Comparison of ENCODE assay signal across 16 cellular contexts in the genomic region with DNA sequence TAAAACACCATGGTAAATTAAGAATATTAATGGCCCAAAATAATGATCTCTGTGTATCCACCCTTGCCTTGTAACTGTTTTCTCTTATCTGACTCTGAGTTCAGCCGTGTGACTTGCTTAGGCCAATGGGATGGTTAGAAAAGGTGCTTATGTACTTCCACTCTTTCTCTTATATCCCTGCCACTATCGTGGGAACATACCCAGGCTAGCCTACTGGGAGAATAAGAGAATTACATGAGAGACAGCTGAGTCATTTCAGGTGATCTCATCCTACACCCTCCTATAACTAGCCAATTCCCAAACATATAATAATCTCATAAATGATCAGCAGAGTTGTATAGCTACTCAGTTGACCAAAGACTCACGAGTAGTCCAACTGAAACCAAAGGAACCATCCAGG.
DNase-seq lines count a peak whose midpoint lies in the region; ATAC-seq and TF ChIP-seq lines count a peak whose summit lies in the region.
"Had no signal": no experiment of that assay in that cellular context is flagged by ENCODE, and none has a peak within 500 bp of the region (broad histone marks: within the 10 kb centered on the region; RNA-seq: fewer than 3 reads in every experiment).

No MANE protein-coding gene starts in this region.

- H3K27me3 Mint-ChIP-seq in nephron progenitor cell (ENCODE audit: low read depth, poor library complexity) = no peaks in the 10 kb centered on the region

- no peak overlapping the region for H3K4me3 ChIP-seq in A673 (ENCODE audit: low read depth, low read length, poor library complexity, severe bottlenecking)
- H3K4me3 ChIP-seq in HCT116 (replicated peaks in 1 of 2; ENCODE audit: low read depth in 1 of 2, low read length in 2 of 2) = no peak overlapping the region
- H3K4me3 ChIP-seq in RWPE2 (ENCODE audit: severe bottlenecking) = no peak overlapping the region
- H3K4me3 ChIP-seq in fibroblast of the aortic adventitia (ENCODE audit: low read depth, low read length) = no peak overlapping the region
- H3K4me3 ChIP-seq: upper lobe of right lung had no signal

- DNase-seq in A673 (ENCODE audit: low spot score) (peak; percentile 9), HCT116 (ENCODE audit: low read depth, low spot score) (peak; percentile 22), RWPE2 (ENCODE audit: low spot score) (no peak), fibroblast of the aortic adventitia (ENCODE audit: low read depth) (peak; percentile 4), inferior parietal cortex (ENCODE audit: extremely low spot score) (no peak), COLO829 (ENCODE audit: low spot score) (no peak), nephron progenitor cell (no peak)
- DNase-seq in stimulated activated CD4-positive, alpha-beta T cell treated with anti-CD3 and anti-CD28 coated beads, Interleukin-1b, Interleukin-23, amount 100 ng/mL, for 48 hours = no peak
- DNase-seq: hypothalamus, left ventricle myocardium superior, NCI-H1694 treated with DMSO at 0.1 percent for 48 hours, NCI-H510A treated with DMSO at 0.1 percent for 48 hours, T-helper 1 cell, upper lobe of right lung had no signal

- no peaks in the 10 kb centered on the region for H3K79me2 ChIP-seq in HCT116 (ENCODE audit: insufficient read depth, low read length)

- ATAC-seq in HCT116 (peak; percentile 81), RWPE2 (ENCODE audit: low read depth) (peak; percentile 85)
- ATAC-seq: left ventricle myocardium superior, Panc1, upper lobe of right lung had no signal

- H3K9me3 Mint-ChIP-seq in nephron progenitor cell = no peaks in the 10 kb centered on the region
- H3K9me3 Mint-ChIP-seq: stimulated activated naive CD8-positive, alpha-beta T cell treated with anti-CD3 and anti-CD28 coated beads, Interleukin-15, Interleukin-2, amounts not matched to agents 100 ng/mL and 50 ng/mL, for 24 hours had no signal

- no peak overlapping the region for H3K9ac ChIP-seq in HCT116 (ENCODE audit: low read length)

- no peaks in the 10 kb centered on the region for H3K9me3 ChIP-seq in A673 (ENCODE audit: low read depth, low read length, poor library complexity, severe bottlenecking)
- H3K9me3 ChIP-seq in HCT116 (ENCODE audit: control insufficient read depth in 1 of 2, insufficient read depth in 1 of 2, low read depth in 1 of 2, low read length in 2 of 2) = no peaks in the 10 kb centered on the region
- H3K9me3 ChIP-seq in RWPE2 (ENCODE audit: severe bottlenecking) = no peaks in the 10 kb centered on the region
- H3K9me3 ChIP-seq: upper lobe of right lung had no signal

- TF ChIP-seq CTCF in A673 (conservative IDR thresholded peaks at IDR 0.05; ENCODE audit: low read depth, low read length) = no peak
- no peak for TF ChIP-seq CTCF in HCT116 (IDR thresholded peaks at IDR 0.05 in 2 of 3, conservative IDR thresholded peaks at IDR 0.05 in 1 of 3; ENCODE audit: borderline replicate concordance in 1 of 3, insufficient read depth in 1 of 3, low read depth in 2 of 3, low read length in 2 of 3)
- no peak for TF ChIP-seq CTCF in RWPE2 (IDR thresholded peaks at IDR 0.05; ENCODE audit: poor library complexity, severe bottlenecking)
- no peak for TF ChIP-seq CTCF in fibroblast of the aortic adventitia (IDR thresholded peaks at IDR 0.05; ENCODE audit: insufficient read depth, low read length)
- TF ChIP-seq CTCF in nephron progenitor cell (IDR thresholded peaks at IDR 0.05) = no peak

- H2AFZ ChIP-seq in HCT116 (ENCODE audit: low read depth, low read length, poor library complexity, severe bottlenecking) = peak overlapping the region; percentile 80

- H3K27me3 ChIP-seq in A673 (replicated peaks; ENCODE audit: insufficient read depth, low read depth, low read length, poor library complexity) = no peaks in the 10 kb centered on the region
- no peaks in the 10 kb centered on the region for H3K27me3 ChIP-seq in HCT116 (ENCODE audit: insufficient read depth, low read length)
- H3K27me3 ChIP-seq in RWPE2 (ENCODE audit: insufficient read depth, poor library complexity, severe bottlenecking) = no peaks in the 10 kb centered on the region
- H3K27me3 ChIP-seq: upper lobe of right lung had no signal

- intact Hi-C loops in A673 (cut with micrococcal nuclease; ENCODE audit: unreplicated experiment) = no loop called here
- intact Hi-C loops in HCT116 (cut with micrococcal nuclease) = no loop called here

- no peak overlapping the region for H3K4me3 Mint-ChIP-seq in nephron progenitor cell
- H3K4me3 Mint-ChIP-seq: stimulated activated naive CD8-positive, alpha-beta T cell treated with anti-CD3 and anti-CD28 coated beads, Interleukin-15, Interleukin-2, amounts not matched to agents 100 ng/mL and 50 ng/mL, for 24 hours had no signal

- no peaks in the 10 kb centered on the region for H3K36me3 ChIP-seq in A673 (ENCODE audit: insufficient read depth, low read length, poor library complexity, severe bottlenecking)
- no peaks in the 10 kb centered on the region for H3K36me3 ChIP-seq in HCT116 (ENCODE audit: control insufficient read depth in 1 of 2, insufficient read depth in 2 of 2, low read length in 2 of 2)
- no peaks in the 10 kb centered on the region for H3K36me3 ChIP-seq in RWPE2 (ENCODE audit: low read depth)
- H3K36me3 ChIP-seq: upper lobe of right lung had no signal

- H3K4me1 ChIP-seq in A673 (ENCODE audit: insufficient read depth, low read length, poor library complexity, severe bottlenecking) (no peaks in the 10 kb centered on the region), HCT116 (ENCODE audit: control insufficient read depth in 1 of 2, insufficient read depth in 2 of 2, low read length in 2 of 2) (0 out of 4 replicates have a peak, but pooled peaks cover 0 to 6% of the 10 kb centered on the region in 2 experiments), RWPE2 (ENCODE audit: insufficient read depth, poor library complexity, severe bottlenecking) (no peaks in the 10 kb centered on the region)
- H3K4me1 ChIP-seq: upper lobe of right lung had no signal

- no peak for TF ChIP-seq RAD21 in HCT116 (IDR thresholded peaks at IDR 0.05; ENCODE audit: low read depth)

- no peaks in the 10 kb centered on the region for H3K4me1 Mint-ChIP-seq in nephron progenitor cell

- BruUV-seq in A673 (replicated peaks; lab: Mats Ljungman, UMichigan) = no TSS peak
- BruUV-seq in HCT116 (replicated peaks; lab: Mats Ljungman, UMichigan) = no TSS peak

- H3K36me3 Mint-ChIP-seq in nephron progenitor cell (ENCODE audit: low read depth) = no peaks in the 10 kb centered on the region

- POLR2A ChIA-PET in A673 (lab: Charles Lee; ENCODE audit: low non-redundant PET) = no interaction called here
- POLR2A ChIA-PET in HCT116 (lab: Charles Lee) = no interaction called here

- H4K20me1 ChIP-seq in HCT116 (ENCODE audit: insufficient read depth) = no peaks in the 10 kb centered on the region

- TF ChIP-seq POLR2A in HCT116 (IDR thresholded peaks at IDR 0.05; ENCODE audit: borderline replicate concordance, extremely low read depth, insufficient read depth, insufficient read length) = no peak

- H3K27ac ChIP-seq in A673 (ENCODE audit: low read depth, low read length, poor library complexity, severe bottlenecking) (no peak overlapping the region), HCT116 (ENCODE audit: low read depth, low read length) (no peak overlapping the region), RWPE2 (ENCODE audit: poor library complexity, severe bottlenecking) (no peak overlapping the region)
- H3K27ac ChIP-seq: upper lobe of right lung had no signal

- H3K4me2 ChIP-seq in HCT116 (ENCODE audit: low read length) = no peak overlapping the region

- RAD21 ChIA-PET in HCT116 (lab: Charles Lee; ENCODE audit: low non-redundant PET in 1 of 2, low total read pairs in 2 of 2, uncharacterized antibody in 2 of 2, unreplicated experiment in 2 of 2) = no interaction called here

- H3K9me2 ChIP-seq in HCT116 (ENCODE audit: insufficient read depth) = no peaks in the 10 kb centered on the region

- no peak overlapping the region for H3K27ac Mint-ChIP-seq in nephron progenitor cell
- H3K27ac Mint-ChIP-seq: stimulated activated naive CD8-positive, alpha-beta T cell treated with anti-CD3 and anti-CD28 coated beads, Interleukin-15, Interleukin-2, amounts not matched to agents 100 ng/mL and 50 ng/mL, for 24 hours had no signal

- CTCF ChIA-PET in A673 (lab: Charles Lee) (interaction anchor here (0.5 kb wide), 1 partner anchor 1260 kb away, joined by 7 read pairs; no protein-coding TSS in a partner anchor), HCT116 (lab: Charles Lee) (interaction anchor here (1.1 kb wide), 1 partner anchor 22 kb away, joined by 3 read pairs; no protein-coding TSS in a partner anchor)

TF ChIP-seq in HCT116, 20 proteins besides CTCF, POLR2A, EP300 and RAD21:
- no peak for TF ChIP-seq POLR2AphosphoS5 (IDR thresholded peaks at IDR 0.05; ENCODE audit: low read depth, low read length)
- TF ChIP-seq FOSL1 (IDR thresholded peaks at IDR 0.05; ENCODE audit: low read depth) = 0 out of 2 replicates have a peak, but pooled peaks have one; percentile 13

Comparison
In these comparisons a context has a peak if more than half of its experiments do, and no peak if none do; other contexts are left out.
1. DNase-seq: peak in A673 (single experiment), HCT116 (single experiment) and fibroblast of the aortic adventitia (single experiment); none in RWPE2 (single experiment), inferior parietal cortex (single experiment), stimulated activated CD4-positive, alpha-beta T cell treated with anti-CD3 and anti-CD28 coated beads, Interleukin-1b, Interleukin-23, amount 100 ng/mL, for 48 hours (single experiment), COLO829 (single experiment) and nephron progenitor cell (single experiment).